ENCODE assay signal across 11 cellular contexts in genomic region chr12:110744697-110745264, GRCh38. TPM values are rescaled to one million over a fixed set of nuclear protein-coding genes. Genes with fewer than 3 reads are reported as not detected.
A peak's percentile ranks its signal among the peaks of the same experiment; 100 is the strongest.
DNase-seq lines count a peak whose midpoint lies in the region; ATAC-seq, FAIRE-seq and TF ChIP-seq lines count a peak whose summit lies in the region.
"Had no signal": no experiment of that assay in that cellular context is flagged by ENCODE, and none has a peak within 500 bp of the region (broad histone marks: within the 10 kb centered on the region; RNA-seq: fewer than 3 reads in every experiment).

No MANE protein-coding gene starts in this region.

- CTCF ChIA-PET in MCF 10A (lab: Yijun Ruan, JAX), result interaction anchor here (0.5 to 0.6 kb wide), 2 partner anchors 187 to 189 kb away, joined by 3 read pairs; no protein-coding TSS in a partner anchor
- CTCF ChIA-PET in activated CD8-positive, alpha-beta T cell treated with anti-CD3 and anti-CD28 coated beads for 36 hours (lab: Charles Lee), result interaction anchor here (1.2 to 1.7 kb wide), 2 partner anchors 8 to 31 kb away, joined by 3 to 5 read pairs; no protein-coding TSS in a partner anchor

- in situ Hi-C loops in ACHN (cut with HindIII; ENCODE audit: low pct_ligation_motif_present, low pct_unique_long_range_greater_than_20kb, low sequenced_read_pairs), result no loop called here

- no peak overlapping the region for H3K9ac ChIP-seq in kidney (ENCODE audit: low read length in 2 of 2)

- H3K4me3 Mint-ChIP-seq in MCF 10A (ENCODE audit: unreplicated experiment), result no peak overlapping the region
- no peak overlapping the region for H3K4me3 Mint-ChIP-seq in activated CD8-positive, alpha-beta T cell treated with anti-CD3 and anti-CD28 coated beads for 36 hours

- no peak for FAIRE-seq in kidney (lab: Jason Lieb, UNC)
- FAIRE-seq: GM12892, pancreas had no signal

- no peak overlapping the region for H3K27ac ChIP-seq in kidney (ENCODE audit: low read depth in 2 of 2, low read length in 2 of 2)
- H3K27ac ChIP-seq: C4-2B, pancreas had no signal

- no peak for ATAC-seq in GM21528 (IDR thresholded peaks at IDR 0.05; ENCODE audit: low FRiP score, unreplicated experiment)
- no peak for ATAC-seq in activated CD8-positive, alpha-beta T cell treated with anti-CD3 and anti-CD28 coated beads for 36 hours

- H3K9me3 Mint-ChIP-seq in MCF 10A (ENCODE audit: unreplicated experiment), result no peaks in the 10 kb centered on the region
- no peaks in the 10 kb centered on the region for H3K9me3 Mint-ChIP-seq in activated CD8-positive, alpha-beta T cell treated with anti-CD3 and anti-CD28 coated beads for 36 hours

- no peaks in the 10 kb centered on the region for H3K36me3 ChIP-seq in kidney (ENCODE audit: control insufficient read depth in 1 of 2, insufficient read depth in 2 of 2, low read length in 2 of 2)
- H3K36me3 ChIP-seq: pancreas had no signal

- intact Hi-C loops in MCF 10A (cut with micrococcal nuclease) (loop anchor here (5.0 kb wide), 2 partner anchors 143 to 242 kb away; partner anchors contain the start of genes RAD9B and VPS29), kidney (cut with DNase I) (no loop called here)
- intact Hi-C loops in activated CD8-positive, alpha-beta T cell treated with anti-CD3 and anti-CD28 coated beads for 36 hours (cut with micrococcal nuclease), result loop anchor here (5.0 kb wide), 1 partner anchor 83 kb away; no protein-coding TSS in a partner anchor

- peak; percentile 75 for DNase-seq in ACHN
- DNase-seq in MCF 10A (ENCODE audit: unreplicated experiment), result peak; percentile 43
- peak; percentile 47 for DNase-seq in mucosa of gallbladder (ENCODE audit: low spot score)
- no peak for DNase-seq in kidney
- no peak for DNase-seq in activated CD8-positive, alpha-beta T cell treated with anti-CD3 and anti-CD28 coated beads for 36 hours
- no peak for DNase-seq in central memory CD4-positive, alpha-beta T cell

- peaks cover 7 to 10% of the 10 kb centered on the region in 2 donors for H3K4me1 ChIP-seq in kidney (ENCODE audit: control insufficient read depth in 1 of 2, insufficient read depth in 1 of 2, low read depth in 1 of 2, low read length in 2 of 2)

- no peak overlapping the region for H3K27ac Mint-ChIP-seq in MCF 10A (ENCODE audit: low read depth, unreplicated experiment)
- no peak overlapping the region for H3K27ac Mint-ChIP-seq in activated CD8-positive, alpha-beta T cell treated with anti-CD3 and anti-CD28 coated beads for 36 hours

- no peak for TF ChIP-seq EP300 in Ishikawa (IDR thresholded peaks at IDR 0.05; ENCODE audit: borderline replicate concordance)

- H3K36me3 Mint-ChIP-seq in MCF 10A (ENCODE audit: insufficient read depth, unreplicated experiment), result no peaks in the 10 kb centered on the region
- peaks cover 20% of the 10 kb centered on the region for H3K36me3 Mint-ChIP-seq in activated CD8-positive, alpha-beta T cell treated with anti-CD3 and anti-CD28 coated beads for 36 hours (ENCODE audit: low read depth)

- BruUV-seq in MCF 10A (replicated peaks; lab: Mats Ljungman, UMichigan), result no TSS peak

- TF ChIP-seq RAD21 in Ishikawa (IDR thresholded peaks at IDR 0.05; ENCODE audit: low read depth), result no peak

- H3K4me3 ChIP-seq in kidney (ENCODE audit: low read length in 2 of 2), result no peak overlapping the region
- H3K4me3 ChIP-seq: pancreas had no signal

- no peaks in the 10 kb centered on the region for H3K9me3 ChIP-seq in kidney (ENCODE audit: control insufficient read depth in 1 of 2, low read length in 2 of 2)
- H3K9me3 ChIP-seq: pancreas had no signal

- TF ChIP-seq CTCF in MCF 10A (IDR thresholded peaks at IDR 0.05; ENCODE audit: unreplicated experiment) (no peak), kidney (IDR thresholded peaks at IDR 0.05; ENCODE audit: borderline replicate concordance, extremely low read depth, insufficient read depth) (no peak)
- no peak for TF ChIP-seq CTCF in activated CD8-positive, alpha-beta T cell treated with anti-CD3 and anti-CD28 coated beads for 36 hours (IDR thresholded peaks at IDR 0.05)

- peaks cover 25% of the 10 kb centered on the region for H3K4me1 Mint-ChIP-seq in MCF 10A (ENCODE audit: insufficient read depth, unreplicated experiment)
- H3K4me1 Mint-ChIP-seq in activated CD8-positive, alpha-beta T cell treated with anti-CD3 and anti-CD28 coated beads for 36 hours (ENCODE audit: low read depth), result peaks cover 22% of the 10 kb centered on the region

- POLR2A ChIA-PET in MCF 10A (lab: Yijun Ruan, JAX), result interaction anchor here (0.9 kb wide), 2 partner anchors 131 to 143 kb away, joined by 3 to 5 read pairs; partner anchors contain the start of gene TCTN1
- POLR2A ChIA-PET in activated CD8-positive, alpha-beta T cell treated with anti-CD3 and anti-CD28 coated beads for 36 hours (lab: Charles Lee), result interaction anchor here (1.8 kb wide), 1 partner anchor 10 kb away, joined by 4 read pairs; no protein-coding TSS in a partner anchor

- H3K27me3 Mint-ChIP-seq in MCF 10A (ENCODE audit: insufficient read depth, unreplicated experiment), result no peaks in the 10 kb centered on the region
- H3K27me3 Mint-ChIP-seq in activated CD8-positive, alpha-beta T cell treated with anti-CD3 and anti-CD28 coated beads for 36 hours, result no peaks in the 10 kb centered on the region

TF ChIP-seq in Ishikawa, 13 proteins besides CTCF, POLR2A, EP300 and RAD21:
- TF ChIP-seq TEAD4 (IDR thresholded peaks at IDR 0.05) (no peak), TAF1 (IDR thresholded peaks at IDR 0.05; ENCODE audit: low read depth) (no peak), CEBPB (IDR thresholded peaks at IDR 0.05) (peak; percentile 11; the same call in 1 of the 2 replicates), EGR1 (IDR thresholded peaks at IDR 0.05) (no peak)
TF ChIP-seq in Ishikawa: peak in this region for 1.

RNA-seq across cellular contexts. Expression of gene PPP1CC, which starts 2.1 kb away (rescaled TPM):
- total RNA-seq in MCF 10A (2022) (79.4 and 94.6 TPM in 2 replicates), mucosa of gallbladder (101 TPM), kidney (82.3 TPM)
- polyA plus RNA-seq in kidney (ENCODE audit: insufficient read depth, low read depth, low replicate concordance), result 57.0 TPM
- total RNA-seq in activated CD8-positive, alpha-beta T cell treated with anti-CD3 and anti-CD28 coated beads for 36 hours, result 100 to 1,000 TPM; 242 to 244 TPM

RNA-seq across cellular contexts. Expression of gene HVCN1, which starts 55.9 kb away (rescaled TPM):
- total RNA-seq in MCF 10A (2022) (not detected in 2 replicates), mucosa of gallbladder (7.1 TPM), kidney (7.1 TPM)
- 4.7 TPM for polyA plus RNA-seq in kidney (ENCODE audit: insufficient read depth, low read depth, low replicate concordance)
- 10 to 100 TPM; 23.0 to 24.2 TPM for total RNA-seq in activated CD8-positive, alpha-beta T cell treated with anti-CD3 and anti-CD28 coated beads for 36 hours

Comparison
In these comparisons a context has a peak if more than half of its experiments do, and no peak if none do; other contexts are left out.
1. DNase-seq: peak in ACHN (single experiment), MCF 10A (single experiment) and mucosa of gallbladder (single experiment); none in kidney (single experiment), activated CD8-positive, alpha-beta T cell treated with anti-CD3 and anti-CD28 coated beads for 36 hours (single experiment) and central memory CD4-positive, alpha-beta T cell (single experiment).